Comparison of ENCODE assay signal across 1 cellular context in genomic region chr1:233359431-233359830, GRCh38.
TF ChIP-seq lines count a peak whose summit lies in the region.

No MANE protein-coding gene starts in this region.

TF ChIP-seq in liver, 16 proteins besides CTCF, POLR2A, EP300 and RAD21 (continued from another document):
- TF ChIP-seq ZBTB33 (IDR thresholded peaks at IDR 0.05) (peak; percentile 48), ATF3 (IDR thresholded peaks at IDR 0.05) (no peak), SP1 (IDR thresholded peaks at IDR 0.05) (peak; percentile 80), GABPA (IDR thresholded peaks at IDR 0.05 in 1 of 2, conservative IDR thresholded peaks at IDR 0.05 in 1 of 2) (peak in 1 of 2 donors; percentile 24)
